In the genomic region with DNA sequence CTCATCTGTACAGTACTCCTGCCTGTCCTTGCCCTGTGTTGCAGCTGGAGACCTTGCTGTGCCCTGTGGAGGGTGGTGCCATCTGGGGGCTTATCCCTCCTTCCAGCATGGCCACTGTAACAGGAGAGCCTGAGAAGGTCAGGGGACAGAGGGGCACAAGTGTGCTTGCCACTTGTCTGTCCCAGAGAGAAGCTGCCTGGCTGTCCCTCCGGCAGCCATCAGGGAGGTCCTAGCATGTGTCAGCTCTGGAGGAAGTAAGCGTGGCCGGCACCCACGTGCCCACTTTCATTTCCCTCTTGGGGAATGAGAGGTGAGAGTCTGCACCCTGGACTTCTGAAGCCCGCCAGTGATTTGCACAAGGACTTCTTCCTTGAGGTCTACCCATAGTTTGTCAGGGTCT, we compare ENCODE assay signal across 9 cellular contexts.
DNase-seq lines count a peak whose midpoint lies in the region; ATAC-seq and TF ChIP-seq lines count a peak whose summit lies in the region.
"Had no signal": no experiment of that assay in that cellular context is flagged by ENCODE, and none has a peak within 500 bp of the region (broad histone marks: within the 10 kb centered on the region; RNA-seq: fewer than 3 reads in every experiment).

No MANE protein-coding gene starts in this region.

- H3K4me1 Mint-ChIP-seq in activated CD4-positive, alpha-beta memory T cell treated with anti-CD3 and anti-CD28 coated beads for 36 hours (ENCODE audit: low read depth) = peaks cover 54% of the 10 kb centered on the region

- H3K4me2 ChIP-seq in parathyroid adenoma (ENCODE audit: low read length) = no peak overlapping the region

- peaks cover 81% of the 10 kb centered on the region for H3K79me2 ChIP-seq in parathyroid adenoma

- DNase-seq in activated CD4-positive, alpha-beta memory T cell treated with anti-CD3 and anti-CD28 coated beads for 36 hours = peak; percentile 27
- DNase-seq in glomerular visceral epithelial cell (ENCODE audit: extremely low spot score) (no peak), ovary (no peak), middle frontal gyrus (ENCODE audit: extremely low spot score, low spot score) (no peak), SJCRH30 (no peak)
- DNase-seq: SW 1271 had no signal

- POLR2A ChIA-PET in activated CD4-positive, alpha-beta memory T cell treated with anti-CD3 and anti-CD28 coated beads for 36 hours (lab: Charles Lee) = no interaction called here

- CTCF ChIA-PET in activated CD4-positive, alpha-beta memory T cell treated with anti-CD3 and anti-CD28 coated beads for 36 hours (lab: Charles Lee) = no interaction called here

- H2AFZ ChIP-seq in parathyroid adenoma = no peak overlapping the region

- H3K9me3 ChIP-seq in parathyroid adenoma (ENCODE audit: control insufficient read depth, low read length) = no peaks in the 10 kb centered on the region
- H3K9me3 ChIP-seq in ovary = no peaks in the 10 kb centered on the region
- no peaks in the 10 kb centered on the region for H3K9me3 ChIP-seq in SJCRH30 (replicated peaks)

- peaks cover under 1% of the 10 kb centered on the region for H3K36me3 Mint-ChIP-seq in activated CD4-positive, alpha-beta memory T cell treated with anti-CD3 and anti-CD28 coated beads for 36 hours

- H3K27me3 Mint-ChIP-seq in activated CD4-positive, alpha-beta memory T cell treated with anti-CD3 and anti-CD28 coated beads for 36 hours = no peaks in the 10 kb centered on the region

- no peak overlapping the region for H3K4me3 Mint-ChIP-seq in activated CD4-positive, alpha-beta memory T cell treated with anti-CD3 and anti-CD28 coated beads for 36 hours

- no peak for TF ChIP-seq EP300 in ovary (IDR thresholded peaks at IDR 0.05)

- 82 to 89% (median 88%) methylated on average over 5 of the region's 5 CpGs for whole genome bisulfite sequencing in ovary, 3 donors

- no peaks in the 10 kb centered on the region for H3K9me3 Mint-ChIP-seq in activated CD4-positive, alpha-beta memory T cell treated with anti-CD3 and anti-CD28 coated beads for 36 hours

- peak; percentile 13 for TF ChIP-seq POLR2A in GM18526 (IDR thresholded peaks at IDR 0.05; ENCODE audit: extremely low read depth, insufficient read length)
- TF ChIP-seq POLR2A in ovary (IDR thresholded peaks at IDR 0.05) = no peak

- H3K27ac Mint-ChIP-seq in activated CD4-positive, alpha-beta memory T cell treated with anti-CD3 and anti-CD28 coated beads for 36 hours = peak overlapping the region; percentile 69

- ATAC-seq in HG02973 (IDR thresholded peaks at IDR 0.05; ENCODE audit: unreplicated experiment) = peak; percentile 20

- H3K27ac ChIP-seq in parathyroid adenoma (peak overlapping the region; percentile 12), ovary (no peak overlapping the region), SJCRH30 (no peak overlapping the region)

- intact Hi-C loops in activated CD4-positive, alpha-beta memory T cell treated with anti-CD3 and anti-CD28 coated beads for 36 hours (cut with micrococcal nuclease) = loop anchor here (1.0 kb wide), 1 partner anchor 8 kb away; no protein-coding TSS in a partner anchor
- intact Hi-C loops in ovary (cut with DNase I) = no loop called here

- H3K4me1 ChIP-seq in parathyroid adenoma (peaks cover 31% of the 10 kb centered on the region), ovary (ENCODE audit: insufficient read depth) (peaks cover 28% of the 10 kb centered on the region), SJCRH30 (no peaks in the 10 kb centered on the region; the same call in 1 of the 2 replicates)

- no peaks in the 10 kb centered on the region for H3K27me3 ChIP-seq in parathyroid adenoma (ENCODE audit: control insufficient read depth, insufficient read depth, low read length)
- no peaks in the 10 kb centered on the region for H3K27me3 ChIP-seq in ovary
- no peaks in the 10 kb centered on the region for H3K27me3 ChIP-seq in SJCRH30

- no peaks in the 10 kb centered on the region for H3K36me3 ChIP-seq in parathyroid adenoma (ENCODE audit: control insufficient read depth, insufficient read depth, low read length)
- no peaks in the 10 kb centered on the region for H3K36me3 ChIP-seq in ovary
- H3K36me3 ChIP-seq in SJCRH30 = no peaks in the 10 kb centered on the region

- TF ChIP-seq CTCF in parathyroid adenoma (IDR thresholded peaks at IDR 0.05) (no peak), ovary (IDR thresholded peaks at IDR 0.05) (no peak)

- no peak overlapping the region for H3K4me3 ChIP-seq in parathyroid adenoma (ENCODE audit: low read depth, low read length)
- H3K4me3 ChIP-seq in ovary = no peak overlapping the region
- H3K4me3 ChIP-seq in SJCRH30 = no peak overlapping the region

- no peak overlapping the region for H3K9ac ChIP-seq in parathyroid adenoma
